In the genomic region with DNA sequence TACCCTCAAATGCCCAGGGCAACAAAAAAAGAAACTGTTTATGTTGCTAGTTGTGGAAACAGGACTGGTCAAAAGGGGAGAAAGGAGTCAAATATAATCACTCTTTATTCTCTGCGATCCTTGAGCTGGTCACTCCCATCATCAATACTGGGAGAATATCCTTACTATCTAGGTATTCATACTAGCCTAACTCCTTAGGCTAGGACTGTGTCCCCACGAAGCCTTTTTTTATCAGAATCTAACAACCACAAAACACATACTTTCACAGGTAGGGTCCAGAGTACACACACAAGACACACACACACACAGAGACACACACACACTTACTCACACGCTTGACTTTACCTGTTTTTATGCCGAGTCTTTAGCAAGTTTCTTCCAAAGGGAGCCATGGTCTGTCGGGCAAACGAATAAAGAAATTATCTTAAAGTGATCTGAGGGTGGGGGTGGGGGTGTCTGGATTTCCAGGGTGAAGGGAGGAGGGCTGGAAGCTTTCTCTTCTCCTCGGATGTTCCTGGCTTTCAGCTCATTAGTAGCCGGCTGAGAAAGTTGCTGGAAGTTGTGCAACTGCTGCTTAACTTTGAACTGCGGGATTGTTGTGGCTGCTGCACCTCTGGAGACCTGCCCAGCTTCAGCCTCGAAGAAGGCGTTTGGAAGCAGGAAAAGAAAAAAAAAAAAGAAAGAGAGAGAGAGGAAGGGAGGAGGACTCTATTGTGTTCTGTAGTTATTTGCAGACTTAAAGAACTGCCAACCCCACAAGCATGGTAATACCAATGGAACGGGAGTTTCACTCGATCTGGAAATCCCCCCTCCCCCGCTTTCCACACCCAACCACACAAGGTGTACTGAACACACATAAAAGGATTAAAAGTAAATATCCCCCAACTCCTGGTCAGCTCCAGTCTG, we compare ENCODE assay signal across 9 cellular contexts. TPM values are rescaled to one million over a fixed set of nuclear protein-coding genes. Genes with fewer than 3 reads are reported as not detected.
DNase-seq lines count a peak whose midpoint lies in the region; ATAC-seq, FAIRE-seq and TF ChIP-seq lines count a peak whose summit lies in the region.
"Had no signal": no experiment of that assay in that cellular context is flagged by ENCODE, and none has a peak within 500 bp of the region (broad histone marks: within the 10 kb centered on the region; RNA-seq: fewer than 3 reads in every experiment).

TSS of gene RASSF9 (minus strand) at position 600 of the 906 bp plus-strand sequence. CDS start at position 392, 208 bp downstream.

- no peaks in the 10 kb centered on the region for H3K27me3 ChIP-seq in stomach smooth muscle (ENCODE audit: control insufficient read depth in 1 of 2, insufficient read depth in 2 of 2, low read length in 2 of 2)

- H3K4me3 Mint-ChIP-seq in brain: peak within 1 kb of the TSS; percentile 61 to 85 (median 75)

- H3K36me3 Mint-ChIP-seq in brain: no peaks in the 10 kb centered on the region

- peak within 1 kb of the TSS; percentile 28 to 86 for H3K27ac ChIP-seq in kidney (ENCODE audit: low read depth in 2 of 2, low read length in 2 of 2)
- H3K27ac ChIP-seq in stomach smooth muscle (ENCODE audit: low read length): peak within 1 kb of the TSS; percentile 0

- H3K4me3 ChIP-seq in kidney (ENCODE audit: low read length in 2 of 2): peak within 1 kb of the TSS; percentile 65 to 80
- H3K4me3 ChIP-seq in stomach smooth muscle (ENCODE audit: low read length in 2 of 2): peak within 1 kb of the TSS; percentile 75

- ATAC-seq in HG02798 (IDR thresholded peaks at IDR 0.05; ENCODE audit: poor library complexity, unreplicated experiment) (peak; percentile 63), HG03520 (IDR thresholded peaks at IDR 0.05; ENCODE audit: unreplicated experiment) (no peak), HG03108 (IDR thresholded peaks at IDR 0.05; ENCODE audit: unreplicated experiment) (no peak)

- H3K9ac ChIP-seq in kidney (ENCODE audit: low read length in 2 of 2): peak within 1 kb of the TSS; percentile 69 to 80
- peak within 1 kb of the TSS; percentile 40 to 66 for H3K9ac ChIP-seq in stomach smooth muscle (ENCODE audit: low read length in 2 of 2)

- FAIRE-seq in kidney (lab: Jason Lieb, UNC) (no peak), GM19239 (lab: Jason Lieb, UNC) (no peak)

- DNase-seq in kidney (peak; percentile 86), GM19239 (ENCODE audit: insufficient read length, low spot score) (no peak)
- no peak for DNase-seq in central memory CD4-positive, alpha-beta T cell
- DNase-seq: activated effector memory CD4-positive, alpha-beta T cell treated with anti-CD3 and anti-CD28 coated beads, Interleukin-2, amount 50 U/mL, for 16 hours had no signal

- H3K4me1 ChIP-seq in kidney (ENCODE audit: control insufficient read depth in 1 of 2, insufficient read depth in 1 of 2, low read depth in 1 of 2, low read length in 2 of 2) (peaks cover 0 to 2% of the 10 kb centered on the region in 2 donors), stomach smooth muscle (ENCODE audit: control insufficient read depth, insufficient read depth, low read length) (peaks cover 3% of the 10 kb centered on the region)

- intact Hi-C loops in kidney (cut with DNase I): no loop called here

- TF ChIP-seq CTCF in brain (conservative IDR thresholded peaks at IDR 0.05): no peak
- no peak for TF ChIP-seq CTCF in kidney (IDR thresholded peaks at IDR 0.05; ENCODE audit: borderline replicate concordance, extremely low read depth, insufficient read depth)

- H3K9me3 ChIP-seq in kidney (ENCODE audit: control insufficient read depth in 1 of 2, low read length in 2 of 2) (no peaks in the 10 kb centered on the region), stomach smooth muscle (ENCODE audit: control insufficient read depth in 2 of 2, low read length in 2 of 2) (no peaks in the 10 kb centered on the region)

- no peaks in the 10 kb centered on the region for H3K36me3 ChIP-seq in kidney (ENCODE audit: control insufficient read depth in 1 of 2, insufficient read depth in 2 of 2, low read length in 2 of 2)
- no peaks in the 10 kb centered on the region for H3K36me3 ChIP-seq in stomach smooth muscle (ENCODE audit: control insufficient read depth in 2 of 2, insufficient read depth in 2 of 2, low read length in 2 of 2)

- no peaks in the 10 kb centered on the region for H3K27me3 Mint-ChIP-seq in brain

- H3K27ac Mint-ChIP-seq in brain: peak within 1 kb of the TSS in 4 of 5 experiments; percentile 47 to 89 (median 71)

- peaks cover 9% of the 10 kb centered on the region for H3K4me1 Mint-ChIP-seq in brain

- H3K9me3 Mint-ChIP-seq in brain: no peaks in the 10 kb centered on the region

RNA-seq across cellular contexts. Expression of gene RASSF9, which starts in this region (rescaled TPM):
- 0.10 TPM for polyA plus RNA-seq in brain (ENCODE audit: insufficient read depth, low read depth, low replicate concordance)
- total RNA-seq in kidney: 10.1 TPM
- 1.0 TPM for polyA plus RNA-seq in kidney (ENCODE audit: insufficient read depth, low read depth, low replicate concordance)
